Comparison of ENCODE assay signal across 15 cellular contexts in the genomic region with DNA sequence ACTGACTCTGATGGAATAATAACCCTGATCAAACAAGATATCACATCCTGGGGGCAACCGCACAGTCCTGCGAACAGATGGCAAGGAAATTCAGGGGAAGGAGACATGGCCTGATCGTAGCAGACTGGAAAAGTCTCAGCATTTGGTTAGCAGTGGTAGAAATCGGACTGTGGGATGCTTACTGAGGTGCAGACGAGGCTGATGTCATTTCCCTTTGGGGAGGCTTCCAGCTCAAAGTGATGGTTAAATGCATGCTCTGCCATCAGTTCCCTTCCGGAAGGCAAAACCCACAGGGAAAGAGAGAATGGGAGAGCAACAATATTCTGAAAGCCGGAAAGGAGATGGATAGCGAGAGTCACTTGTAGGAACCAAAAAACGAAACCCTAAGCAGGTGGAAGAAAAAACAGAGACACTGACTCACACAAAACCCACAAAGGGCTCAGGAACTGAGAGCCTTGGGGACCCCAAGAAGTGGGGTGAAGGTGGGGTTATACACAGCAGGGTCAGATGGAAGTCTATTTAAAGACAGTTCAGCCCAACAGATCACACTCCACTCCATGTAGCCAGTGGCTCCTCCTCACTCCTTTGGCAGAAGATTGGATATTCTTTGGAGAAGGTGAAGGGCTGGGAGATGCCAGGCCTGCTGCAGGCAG.
DNase-seq lines count a peak whose midpoint lies in the region; ATAC-seq and TF ChIP-seq lines count a peak whose summit lies in the region.
"Had no signal": no experiment of that assay in that cellular context is flagged by ENCODE, and none has a peak within 500 bp of the region (broad histone marks: within the 10 kb centered on the region; RNA-seq: fewer than 3 reads in every experiment).

No MANE protein-coding gene starts in this region.

- peaks cover 65% of the 10 kb centered on the region for H3K36me3 Mint-ChIP-seq in endothelial cell (ENCODE audit: low read depth, unreplicated experiment)

- intact Hi-C loops in tibial artery (cut with DNase I; ENCODE audit: low total_unique reads) = no loop called here

- H3K4me1 Mint-ChIP-seq in stimulated activated naive CD8-positive, alpha-beta T cell treated with anti-CD3 and anti-CD28 coated beads, Interleukin-15, amount 100 ng/mL, for 72 hours = peaks cover 12% of the 10 kb centered on the region
- peaks cover 15% of the 10 kb centered on the region for H3K4me1 Mint-ChIP-seq in endothelial cell (ENCODE audit: unreplicated experiment)

- peaks cover 0 to 4% (median 0%) of the 10 kb centered on the region in 4 donors for H3K4me1 ChIP-seq in tibial artery

- H3K36me3 ChIP-seq in tibial artery = no peaks in the 10 kb centered on the region
- H3K36me3 ChIP-seq: ovary had no signal

- no peak overlapping the region for H3K27ac ChIP-seq in tibial artery
- H3K27ac ChIP-seq: ovary had no signal

- no peak overlapping the region for H3K4me3 Mint-ChIP-seq in stimulated activated naive CD8-positive, alpha-beta T cell treated with anti-CD3 and anti-CD28 coated beads, Interleukin-15, amount 100 ng/mL, for 72 hours
- H3K4me3 Mint-ChIP-seq in endothelial cell (ENCODE audit: unreplicated experiment) = peak overlapping the region; percentile 48

- H3K27ac Mint-ChIP-seq in stimulated activated naive CD8-positive, alpha-beta T cell treated with anti-CD3 and anti-CD28 coated beads, Interleukin-15, amount 100 ng/mL, for 72 hours = peak overlapping the region; percentile 44 to 61
- no peak overlapping the region for H3K27ac Mint-ChIP-seq in endothelial cell (ENCODE audit: unreplicated experiment)

- no peak for DNase-seq in stimulated activated naive CD8-positive, alpha-beta T cell treated with anti-CD3 and anti-CD28 coated beads, Interleukin-15, amount 100 ng/mL, for 72 hours
- no peak for DNase-seq in stimulated activated naive CD8-positive, alpha-beta T cell treated with anti-CD3 and anti-CD28 coated beads, Interleukin-15, Interleukin-2, amounts not matched to agents 100 U/mL and 50 U/mL, for 24 hours
- peak; percentile 23 for DNase-seq in SW480 (ENCODE audit: low spot score)
- no peak for DNase-seq in endothelial cell (ENCODE audit: low spot score)
- no peak for DNase-seq in NCI-H226
- DNase-seq in tibial artery = no peak
- no peak for DNase-seq in T-helper 2 cell
- DNase-seq: AML-193; effector memory CD4-positive, alpha-beta T cell; GDM1; KG1; NCI-H1048; NCI-H510A treated with DMSO at 0.1 percent for 48 hours; ovary; SHP77 treated with DMSO at 0.1 percent for 48 hours had no signal

- H3K27me3 Mint-ChIP-seq in stimulated activated naive CD8-positive, alpha-beta T cell treated with anti-CD3 and anti-CD28 coated beads, Interleukin-15, amount 100 ng/mL, for 72 hours = no peaks in the 10 kb centered on the region
- H3K27me3 Mint-ChIP-seq in endothelial cell (ENCODE audit: unreplicated experiment) = peaks cover 1% of the 10 kb centered on the region

- no peaks in the 10 kb centered on the region for H3K27me3 ChIP-seq in tibial artery
- H3K27me3 ChIP-seq: ovary had no signal

- no peak for ATAC-seq in stimulated activated naive CD8-positive, alpha-beta T cell treated with anti-CD3 and anti-CD28 coated beads, Interleukin-15, amount 100 ng/mL, for 72 hours
- no peak for ATAC-seq in stimulated activated naive CD8-positive, alpha-beta T cell treated with anti-CD3 and anti-CD28 coated beads, Interleukin-15, Interleukin-2, amounts not matched to agents 100 U/mL and 50 U/mL, for 24 hours

- TF ChIP-seq CTCF in endothelial cell (IDR thresholded peaks at IDR 0.05; ENCODE audit: unreplicated experiment) (no peak), tibial artery (IDR thresholded peaks at IDR 0.05) (no peak)

- H3K9me3 ChIP-seq in tibial artery = no peaks in the 10 kb centered on the region
- H3K9me3 ChIP-seq: ovary had no signal

- no peaks in the 10 kb centered on the region for H3K9me3 Mint-ChIP-seq in stimulated activated naive CD8-positive, alpha-beta T cell treated with anti-CD3 and anti-CD28 coated beads, Interleukin-15, amount 100 ng/mL, for 72 hours
- H3K9me3 Mint-ChIP-seq in endothelial cell (ENCODE audit: unreplicated experiment) = no peaks in the 10 kb centered on the region

- H3K4me3 ChIP-seq in tibial artery = no peak overlapping the region
- H3K4me3 ChIP-seq: ovary had no signal
